In genomic region chr10:61337741-61338140, GRCh38 we compare ENCODE assay signal across 32 cellular contexts.
"Had no signal": no experiment of that assay in that cellular context is flagged by ENCODE, and none has a peak within 500 bp of the region (broad histone marks: within the 10 kb centered on the region; RNA-seq: fewer than 3 reads in every experiment).

No MANE protein-coding gene starts in this region.

- H3K36me3 Mint-ChIP-seq: activated naive CD8-positive, alpha-beta T cell treated with anti-CD3 and anti-CD28 coated beads for 36 hours had no signal

- ATAC-seq: activated CD8-positive, alpha-beta T cell treated with anti-CD3 and anti-CD28 coated beads for 36 hours; activated T-cell treated with anti-CD3 and anti-CD28 coated beads, Interleukin-2, amount 50 U/mL, for 72 hours; activated T-helper 17 cell treated with anti-CD3 and anti-CD28 coated beads, Interleukin-2, amount 50 U/mL, for 72 hours; PC-3 had no signal

- H3K27ac Mint-ChIP-seq: activated CD4-positive, alpha-beta T cell treated with anti-CD3 and anti-CD28 coated beads, Interleukin-2, amount 10 ng/mL, durations not matched to agents 24 days and 14 days; activated CD8-positive, alpha-beta T cell treated with anti-CD3 and anti-CD28 coated beads for 36 hours; activated naive CD8-positive, alpha-beta T cell treated with anti-CD3 and anti-CD28 coated beads for 36 hours; activated T-cell treated with anti-CD3 and anti-CD28 coated beads, Interleukin-2, amount 50 U/mL, for 72 hours; activated T-helper 17 cell treated with anti-CD3 and anti-CD28 coated beads, Interleukin-2, amount 50 U/mL, for 72 hours had no signal

- H3K9me3 Mint-ChIP-seq: activated CD8-positive, alpha-beta T cell treated with anti-CD3 and anti-CD28 coated beads for 36 hours; activated T-helper 17 cell treated with anti-CD3 and anti-CD28 coated beads, Interleukin-2, amount 50 U/mL, for 72 hours had no signal

- DNase-seq: activated CD4-positive, alpha-beta T cell treated with anti-CD3 and anti-CD28 coated beads, Interleukin-2, amount 10 ng/mL, durations not matched to agents 24 days and 14 days; activated CD4-positive, alpha-beta T cell treated with anti-CD3 and anti-CD28 coated beads, Interleukin-2, amount 50 U/mL, for 4 hours; activated CD8-positive, alpha-beta T cell treated with anti-CD3 and anti-CD28 coated beads for 36 hours; activated effector memory CD4-positive, alpha-beta T cell treated with anti-CD3 and anti-CD28 coated beads, Interleukin-2, amount 50 U/mL, for 16 hours; activated naive CD4-positive, alpha-beta T cell; activated naive CD4-positive, alpha-beta T cell treated with anti-CD3 and anti-CD28 coated beads, Interleukin-2, amount 50 U/mL, for 16 hours; activated naive CD8-positive, alpha-beta T cell treated with anti-CD3 and anti-CD28 coated beads for 36 hours; activated T-cell treated with anti-CD3 and anti-CD28 coated beads, Interleukin-2, amount 50 U/mL, for 1 hour; activated T-cell treated with anti-CD3 and anti-CD28 coated beads, Interleukin-2, amount 50 U/mL, for 72 hours; amniotic stem cell; aorta; brain microvascular endothelial cell; central memory CD4-positive, alpha-beta T cell; Kasumi-1; KG1; MG63; NCI-H1048; NCI-H1105 treated with DMSO at 0.1 percent for 48 hours; NCI-H1436; NCI-H1694; NCI-H1930; NCI-H226; NCI-H510A; NCI-H526; NCI-H748 treated with DMSO at 0.1 percent for 48 hours; NK-92 treated with Interleukin-12 subunit alpha and Interleukin-12 subunit beta, amount 100 ng/mL, for 24 hours; PC-3; Peyer's patch; RPMI8226; SHP77 treated with DMSO at 0.1 percent for 48 hours; SW 1271 had no signal

- H3K27me3 Mint-ChIP-seq: activated CD8-positive, alpha-beta T cell treated with anti-CD3 and anti-CD28 coated beads for 36 hours; activated naive CD8-positive, alpha-beta T cell treated with anti-CD3 and anti-CD28 coated beads for 36 hours had no signal

- H3K4me3 Mint-ChIP-seq: activated CD4-positive, alpha-beta T cell treated with anti-CD3 and anti-CD28 coated beads, Interleukin-2, amount 10 ng/mL, durations not matched to agents 24 days and 14 days; activated CD8-positive, alpha-beta T cell treated with anti-CD3 and anti-CD28 coated beads for 36 hours; activated naive CD8-positive, alpha-beta T cell treated with anti-CD3 and anti-CD28 coated beads for 36 hours; activated T-cell treated with anti-CD3 and anti-CD28 coated beads, Interleukin-2, amount 50 U/mL, for 72 hours; activated T-helper 17 cell treated with anti-CD3 and anti-CD28 coated beads, Interleukin-2, amount 50 U/mL, for 72 hours had no signal
